Comparison of ENCODE assay signal across 8 cellular contexts in genomic region chr15:62068071-62068786, GRCh38. TPM values are rescaled to one million over a fixed set of nuclear protein-coding genes. Genes with fewer than 3 reads are reported as not detected.
DNase-seq lines count a peak whose midpoint lies in the region; ATAC-seq and TF ChIP-seq lines count a peak whose summit lies in the region.

No MANE protein-coding gene starts in this region.

- H3K27ac ChIP-seq in neuronal stem cell (replicated peaks; ENCODE audit: low read length) = no peak overlapping the region

- peak; percentile 54 for DNase-seq in NCI-H748 (lab: John Stamatoyannopoulos, UW; ENCODE audit: unreplicated experiment)
- no peak for DNase-seq in NCI-H748 treated with DMSO at 0.1 percent for 48 hours (lab: John Stamatoyannopoulos, UW)
- no peak for DNase-seq in LNCaP clone FGC (ENCODE audit: low read depth)
- DNase-seq in activated T-cell treated with anti-CD3 and anti-CD28 coated beads, Interleukin-2, amount 50 U/mL, for 72 hours = peak; percentile 33 to 58
- peak; percentile 36 for DNase-seq in glomerular visceral epithelial cell (ENCODE audit: extremely low spot score)
- peak; percentile 30 for DNase-seq in neuronal stem cell (ENCODE audit: low spot score)
- DNase-seq in effector CD8-positive, alpha-beta T cell (lab: John Stamatoyannopoulos, UW) = no peak
- DNase-seq in epidermal melanocyte (ENCODE audit: insufficient read length, low spot score) = no peak

- H3K18ac ChIP-seq in neuronal stem cell (ENCODE audit: low read length) = no peak overlapping the region

- H4K8ac ChIP-seq in neuronal stem cell (ENCODE audit: low read depth, low read length) = no peak overlapping the region

- H3K27me3 Mint-ChIP-seq in activated T-cell treated with anti-CD3 and anti-CD28 coated beads, Interleukin-2, amount 50 U/mL, for 72 hours (ENCODE audit: low read depth) = peaks cover 26% of the 10 kb centered on the region

- H3K27me3 ChIP-seq in neuronal stem cell (ENCODE audit: control insufficient read depth in 3 of 3, insufficient read depth in 3 of 3, low read depth in 1 of 3, low read length in 3 of 3) = peaks cover 10 to 72% (median 37%) of the 10 kb centered on the region in 3 experiments

- no peaks in the 10 kb centered on the region for H3K36me3 ChIP-seq in neuronal stem cell (replicated peaks in 1 of 2; ENCODE audit: control insufficient read depth in 2 of 2, insufficient read depth in 2 of 2, low read length in 2 of 2)

- peaks cover 2 to 3% of the 10 kb centered on the region in 2 donors for H3K4me1 ChIP-seq in neuronal stem cell (ENCODE audit: control insufficient read depth in 2 of 2, insufficient read depth in 1 of 2, low read depth in 1 of 2, low read length in 2 of 2)

- peak overlapping the region; percentile 69 for H3K27ac Mint-ChIP-seq in activated T-cell treated with anti-CD3 and anti-CD28 coated beads, Interleukin-2, amount 50 U/mL, for 72 hours

- peaks cover 0 to 3% of the 10 kb centered on the region in 2 donors for H3K36me3 Mint-ChIP-seq in activated T-cell treated with anti-CD3 and anti-CD28 coated beads, Interleukin-2, amount 50 U/mL, for 72 hours (ENCODE audit: insufficient read depth in 2 of 2)

- no peaks in the 10 kb centered on the region for H3K9me3 Mint-ChIP-seq in activated T-cell treated with anti-CD3 and anti-CD28 coated beads, Interleukin-2, amount 50 U/mL, for 72 hours

- no peak overlapping the region for H2AK5ac ChIP-seq in neuronal stem cell (ENCODE audit: low read depth, low read length)

- WGBS in neuronal stem cell (ENCODE audit: extremely low coverage in 2 of 2, insufficient read length in 2 of 2, insufficient replicate concordance in 1 of 2), 2 donors = no CpG with 5 or more reads among the region's 102 CpGs

- peak overlapping the region; percentile 65 for H3K4me2 ChIP-seq in neuronal stem cell (ENCODE audit: insufficient read depth, low read length, poor library complexity, severe bottlenecking)

- no peaks in the 10 kb centered on the region for H3K79me1 ChIP-seq in neuronal stem cell (ENCODE audit: low read depth, low read length)

- H3K14ac ChIP-seq in neuronal stem cell (ENCODE audit: low read length) = no peak overlapping the region

- H3K23ac ChIP-seq in neuronal stem cell (ENCODE audit: low read depth, low read length, poor library complexity) = no peak overlapping the region

- no peak overlapping the region for H2BK5ac ChIP-seq in neuronal stem cell (ENCODE audit: low read length)

- ATAC-seq in activated T-cell treated with anti-CD3 and anti-CD28 coated beads, Interleukin-2, amount 50 U/mL, for 72 hours (replicated peaks in 1 of 2) = peak; percentile 64 to 65

- H3K4me3 ChIP-seq in LNCaP clone FGC (ENCODE audit: low read depth, low read length) (peak overlapping the region; percentile 21; the same call in 1 of the 2 replicates), neuronal stem cell (ENCODE audit: low read length in 2 of 2) (peak overlapping the region; percentile 36 to 71)

- peak overlapping the region; percentile 74 to 89 for H3K4me3 Mint-ChIP-seq in activated T-cell treated with anti-CD3 and anti-CD28 coated beads, Interleukin-2, amount 50 U/mL, for 72 hours

- H3K4ac ChIP-seq in neuronal stem cell (ENCODE audit: low read length) = no peak overlapping the region

- peaks cover 29% of the 10 kb centered on the region for H3K4me1 Mint-ChIP-seq in activated T-cell treated with anti-CD3 and anti-CD28 coated beads, Interleukin-2, amount 50 U/mL, for 72 hours (ENCODE audit: low read depth)

- no peak overlapping the region for H4K91ac ChIP-seq in neuronal stem cell (ENCODE audit: low read depth, low read length, poor library complexity)

- TF ChIP-seq CTCF in LNCaP clone FGC (IDR thresholded peaks at IDR 0.05; ENCODE audit: control insufficient read depth, extremely low read depth, insufficient read depth) = no peak

- H3K9me3 ChIP-seq in neuronal stem cell (replicated peaks in 1 of 2; ENCODE audit: control insufficient read depth in 2 of 2, insufficient read depth in 1 of 2, low read depth in 1 of 2, low read length in 2 of 2) = no peaks in the 10 kb centered on the region

- H2BK12ac ChIP-seq in neuronal stem cell (ENCODE audit: low read length) = no peak overlapping the region

- H2AFZ ChIP-seq in neuronal stem cell (ENCODE audit: low read length) = peak overlapping the region; percentile 87

- H3K9ac ChIP-seq in neuronal stem cell (ENCODE audit: low read depth, low read length, poor library complexity) = peak overlapping the region; percentile 36

- H2BK120ac ChIP-seq in neuronal stem cell (ENCODE audit: low read depth, low read length) = no peak overlapping the region

- no peak overlapping the region for H2BK15ac ChIP-seq in neuronal stem cell (ENCODE audit: low read length)

RNA-seq across cellular contexts. Expression of gene C2CD4A, which starts 1.5 kb away (rescaled TPM):
- total RNA-seq in activated T-cell treated with anti-CD3 and anti-CD28 coated beads, Interleukin-2, amount 50 U/mL, for 72 hours = 1 to 10 TPM in 1 of 2 donors, under 1 TPM in 1; 0.46 to 1.8 TPM
- not detected for polyA plus RNA-seq in neuronal stem cell (2013, experiment 1 of 2)
- polyA plus RNA-seq in neuronal stem cell (2013, experiment 2 of 2) = not detected

RNA-seq across cellular contexts. Expression of gene VPS13C, which starts 8.0 kb away (rescaled TPM):
- total RNA-seq in activated T-cell treated with anti-CD3 and anti-CD28 coated beads, Interleukin-2, amount 50 U/mL, for 72 hours = 10 to 100 TPM; 71.7 to 88.5 TPM
- polyA plus RNA-seq in neuronal stem cell (2013, experiment 1 of 2) = 11.5 TPM
- 11.7 TPM for polyA plus RNA-seq in neuronal stem cell (2013, experiment 2 of 2)

Comparison
In these comparisons a context has a peak if more than half of its experiments do, and no peak if none do; other contexts are left out.
1. DNase-seq: peak in NCI-H748 (single experiment), activated T-cell treated with anti-CD3 and anti-CD28 coated beads, Interleukin-2, amount 50 U/mL, for 72 hours (2 of 2), glomerular visceral epithelial cell (single experiment) and neuronal stem cell (single experiment); none in NCI-H748 treated with DMSO at 0.1 percent for 48 hours (single experiment), LNCaP clone FGC (single experiment), effector CD8-positive, alpha-beta T cell (single experiment) and epidermal melanocyte (single experiment).